ENCODE assay signal across 2 cellular contexts in the genomic region with DNA sequence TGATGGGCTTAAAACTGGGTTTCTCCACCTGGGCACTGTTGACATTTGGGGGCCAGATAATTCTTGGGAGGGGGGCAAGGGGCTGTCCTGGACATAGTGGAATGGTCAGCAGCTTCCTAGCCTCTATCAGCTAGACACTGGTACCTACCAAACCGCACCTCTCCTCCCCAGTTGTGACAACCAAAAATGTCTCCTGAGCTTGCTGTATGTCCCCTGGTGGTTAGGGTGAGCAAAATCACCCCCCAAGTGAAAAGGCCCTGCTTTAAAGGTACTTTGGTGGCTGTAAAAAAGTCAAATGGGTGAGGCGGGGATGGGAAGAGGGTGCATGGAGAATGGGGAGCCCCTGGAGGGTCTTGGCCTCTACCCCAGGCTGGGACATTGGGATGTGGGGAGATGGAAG.
TF ChIP-seq lines count a peak whose summit lies in the region.

No MANE protein-coding gene starts in this region.

TF ChIP-seq in HCT116, 20 proteins besides CTCF, POLR2A, EP300 and RAD21:
- TF ChIP-seq EZH2phosphoT487 (IDR thresholded peaks at IDR 0.05; ENCODE audit: borderline replicate concordance) (no peak), CBX3 (IDR thresholded peaks at IDR 0.05; ENCODE audit: low read depth) (no peak), ZNF274 (IDR thresholded peaks at IDR 0.05; ENCODE audit: low read depth, low read length) (no peak), FOSL1 (IDR thresholded peaks at IDR 0.05; ENCODE audit: low read depth) (no peak), ZFX (IDR thresholded peaks at IDR 0.05) (no peak), YY1 (IDR thresholded peaks at IDR 0.05; ENCODE audit: extremely low read depth, insufficient replicate concordance, low read depth, low read length) (no peak), SP1 (IDR thresholded peaks at IDR 0.05; ENCODE audit: low read depth) (no peak), CEBPB (IDR thresholded peaks at IDR 0.05; ENCODE audit: low read depth) (no peak)

TF ChIP-seq in WTC11, 78 proteins besides CTCF, POLR2A, EP300 and RAD21:
- TF ChIP-seq, protein P1, sequence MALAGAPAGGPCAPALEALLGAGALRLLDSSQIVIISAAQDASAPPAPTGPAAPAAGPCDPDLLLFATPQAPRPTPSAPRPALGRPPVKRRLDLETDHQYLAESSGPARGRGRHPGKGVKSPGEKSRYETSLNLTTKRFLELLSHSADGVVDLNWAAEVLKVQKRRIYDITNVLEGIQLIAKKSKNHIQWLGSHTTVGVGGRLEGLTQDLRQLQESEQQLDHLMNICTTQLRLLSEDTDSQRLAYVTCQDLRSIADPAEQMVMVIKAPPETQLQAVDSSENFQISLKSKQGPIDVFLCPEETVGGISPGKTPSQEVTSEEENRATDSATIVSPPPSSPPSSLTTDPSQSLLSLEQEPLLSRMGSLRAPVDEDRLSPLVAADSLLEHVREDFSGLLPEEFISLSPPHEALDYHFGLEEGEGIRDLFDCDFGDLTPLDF (CRISPR knock-in tag; IDR thresholded peaks at IDR 0.05) = no peak
- TF ChIP-seq, protein P2, sequence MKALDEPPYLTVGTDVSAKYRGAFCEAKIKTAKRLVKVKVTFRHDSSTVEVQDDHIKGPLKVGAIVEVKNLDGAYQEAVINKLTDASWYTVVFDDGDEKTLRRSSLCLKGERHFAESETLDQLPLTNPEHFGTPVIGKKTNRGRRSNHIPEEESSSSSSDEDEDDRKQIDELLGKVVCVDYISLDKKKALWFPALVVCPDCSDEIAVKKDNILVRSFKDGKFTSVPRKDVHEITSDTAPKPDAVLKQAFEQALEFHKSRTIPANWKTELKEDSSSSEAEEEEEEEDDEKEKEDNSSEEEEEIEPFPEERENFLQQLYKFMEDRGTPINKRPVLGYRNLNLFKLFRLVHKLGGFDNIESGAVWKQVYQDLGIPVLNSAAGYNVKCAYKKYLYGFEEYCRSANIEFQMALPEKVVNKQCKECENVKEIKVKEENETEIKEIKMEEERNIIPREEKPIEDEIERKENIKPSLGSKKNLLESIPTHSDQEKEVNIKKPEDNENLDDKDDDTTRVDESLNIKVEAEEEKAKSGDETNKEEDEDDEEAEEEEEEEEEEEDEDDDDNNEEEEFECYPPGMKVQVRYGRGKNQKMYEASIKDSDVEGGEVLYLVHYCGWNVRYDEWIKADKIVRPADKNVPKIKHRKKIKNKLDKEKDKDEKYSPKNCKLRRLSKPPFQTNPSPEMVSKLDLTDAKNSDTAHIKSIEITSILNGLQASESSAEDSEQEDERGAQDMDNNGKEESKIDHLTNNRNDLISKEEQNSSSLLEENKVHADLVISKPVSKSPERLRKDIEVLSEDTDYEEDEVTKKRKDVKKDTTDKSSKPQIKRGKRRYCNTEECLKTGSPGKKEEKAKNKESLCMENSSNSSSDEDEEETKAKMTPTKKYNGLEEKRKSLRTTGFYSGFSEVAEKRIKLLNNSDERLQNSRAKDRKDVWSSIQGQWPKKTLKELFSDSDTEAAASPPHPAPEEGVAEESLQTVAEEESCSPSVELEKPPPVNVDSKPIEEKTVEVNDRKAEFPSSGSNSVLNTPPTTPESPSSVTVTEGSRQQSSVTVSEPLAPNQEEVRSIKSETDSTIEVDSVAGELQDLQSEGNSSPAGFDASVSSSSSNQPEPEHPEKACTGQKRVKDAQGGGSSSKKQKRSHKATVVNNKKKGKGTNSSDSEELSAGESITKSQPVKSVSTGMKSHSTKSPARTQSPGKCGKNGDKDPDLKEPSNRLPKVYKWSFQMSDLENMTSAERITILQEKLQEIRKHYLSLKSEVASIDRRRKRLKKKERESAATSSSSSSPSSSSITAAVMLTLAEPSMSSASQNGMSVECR (CRISPR knock-in tag; IDR thresholded peaks at IDR 0.05; ENCODE audit: borderline replicate concordance) = no peak
- TF ChIP-seq FOXK1 (CRISPR knock-in tag; IDR thresholded peaks at IDR 0.05) (no peak), NR1H2 (CRISPR knock-in tag; IDR thresholded peaks at IDR 0.05) (no peak), ZNF232 (CRISPR knock-in tag; IDR thresholded peaks at IDR 0.05) (no peak), OVOL2 (CRISPR knock-in tag; IDR thresholded peaks at IDR 0.05; ENCODE audit: borderline replicate concordance) (no peak), SMAD4 (CRISPR knock-in tag; IDR thresholded peaks at IDR 0.05) (no peak), ZNF423 (CRISPR knock-in tag; IDR thresholded peaks at IDR 0.05) (no peak)
- TF ChIP-seq, protein P3, sequence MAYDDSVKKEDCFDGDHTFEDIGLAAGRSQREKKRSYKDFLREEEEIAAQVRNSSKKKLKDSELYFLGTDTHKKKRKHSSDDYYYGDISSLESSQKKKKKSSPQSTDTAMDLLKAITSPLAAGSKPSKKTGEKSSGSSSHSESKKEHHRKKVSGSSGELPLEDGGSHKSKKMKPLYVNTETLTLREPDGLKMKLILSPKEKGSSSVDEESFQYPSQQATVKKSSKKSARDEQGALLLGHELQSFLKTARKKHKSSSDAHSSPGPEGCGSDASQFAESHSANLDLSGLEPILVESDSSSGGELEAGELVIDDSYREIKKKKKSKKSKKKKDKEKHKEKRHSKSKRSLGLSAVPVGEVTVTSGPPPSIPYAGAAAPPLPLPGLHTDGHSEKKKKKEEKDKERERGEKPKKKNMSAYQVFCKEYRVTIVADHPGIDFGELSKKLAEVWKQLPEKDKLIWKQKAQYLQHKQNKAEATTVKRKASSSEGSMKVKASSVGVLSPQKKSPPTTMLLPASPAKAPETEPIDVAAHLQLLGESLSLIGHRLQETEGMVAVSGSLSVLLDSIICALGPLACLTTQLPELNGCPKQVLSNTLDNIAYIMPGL (CRISPR knock-in tag; IDR thresholded peaks at IDR 0.05) = no peak
- TF ChIP-seq, protein P4, sequence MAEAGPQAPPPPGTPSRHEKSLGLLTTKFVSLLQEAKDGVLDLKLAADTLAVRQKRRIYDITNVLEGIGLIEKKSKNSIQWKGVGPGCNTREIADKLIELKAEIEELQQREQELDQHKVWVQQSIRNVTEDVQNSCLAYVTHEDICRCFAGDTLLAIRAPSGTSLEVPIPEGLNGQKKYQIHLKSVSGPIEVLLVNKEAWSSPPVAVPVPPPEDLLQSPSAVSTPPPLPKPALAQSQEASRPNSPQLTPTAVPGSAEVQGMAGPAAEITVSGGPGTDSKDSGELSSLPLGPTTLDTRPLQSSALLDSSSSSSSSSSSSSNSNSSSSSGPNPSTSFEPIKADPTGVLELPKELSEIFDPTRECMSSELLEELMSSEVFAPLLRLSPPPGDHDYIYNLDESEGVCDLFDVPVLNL (CRISPR knock-in tag; IDR thresholded peaks at IDR 0.05; ENCODE audit: borderline replicate concordance, low read depth) = no peak
- TF ChIP-seq, protein P5, sequence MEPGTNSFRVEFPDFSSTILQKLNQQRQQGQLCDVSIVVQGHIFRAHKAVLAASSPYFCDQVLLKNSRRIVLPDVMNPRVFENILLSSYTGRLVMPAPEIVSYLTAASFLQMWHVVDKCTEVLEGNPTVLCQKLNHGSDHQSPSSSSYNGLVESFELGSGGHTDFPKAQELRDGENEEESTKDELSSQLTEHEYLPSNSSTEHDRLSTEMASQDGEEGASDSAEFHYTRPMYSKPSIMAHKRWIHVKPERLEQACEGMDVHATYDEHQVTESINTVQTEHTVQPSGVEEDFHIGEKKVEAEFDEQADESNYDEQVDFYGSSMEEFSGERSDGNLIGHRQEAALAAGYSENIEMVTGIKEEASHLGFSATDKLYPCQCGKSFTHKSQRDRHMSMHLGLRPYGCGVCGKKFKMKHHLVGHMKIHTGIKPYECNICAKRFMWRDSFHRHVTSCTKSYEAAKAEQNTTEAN (CRISPR knock-in tag; IDR thresholded peaks at IDR 0.05) = no peak
- TF ChIP-seq, protein P6, sequence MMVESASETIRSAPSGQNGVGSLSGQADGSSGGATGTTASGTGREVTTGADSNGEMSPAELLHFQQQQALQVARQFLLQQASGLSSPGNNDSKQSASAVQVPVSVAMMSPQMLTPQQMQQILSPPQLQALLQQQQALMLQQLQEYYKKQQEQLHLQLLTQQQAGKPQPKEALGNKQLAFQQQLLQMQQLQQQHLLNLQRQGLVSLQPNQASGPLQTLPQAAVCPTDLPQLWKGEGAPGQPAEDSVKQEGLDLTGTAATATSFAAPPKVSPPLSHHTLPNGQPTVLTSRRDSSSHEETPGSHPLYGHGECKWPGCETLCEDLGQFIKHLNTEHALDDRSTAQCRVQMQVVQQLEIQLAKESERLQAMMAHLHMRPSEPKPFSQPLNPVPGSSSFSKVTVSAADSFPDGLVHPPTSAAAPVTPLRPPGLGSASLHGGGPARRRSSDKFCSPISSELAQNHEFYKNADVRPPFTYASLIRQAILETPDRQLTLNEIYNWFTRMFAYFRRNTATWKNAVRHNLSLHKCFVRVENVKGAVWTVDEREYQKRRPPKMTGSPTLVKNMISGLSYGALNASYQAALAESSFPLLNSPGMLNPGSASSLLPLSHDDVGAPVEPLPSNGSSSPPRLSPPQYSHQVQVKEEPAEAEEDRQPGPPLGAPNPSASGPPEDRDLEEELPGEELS (CRISPR knock-in tag; IDR thresholded peaks at IDR 0.05) = no peak
- TF ChIP-seq, protein P7, sequence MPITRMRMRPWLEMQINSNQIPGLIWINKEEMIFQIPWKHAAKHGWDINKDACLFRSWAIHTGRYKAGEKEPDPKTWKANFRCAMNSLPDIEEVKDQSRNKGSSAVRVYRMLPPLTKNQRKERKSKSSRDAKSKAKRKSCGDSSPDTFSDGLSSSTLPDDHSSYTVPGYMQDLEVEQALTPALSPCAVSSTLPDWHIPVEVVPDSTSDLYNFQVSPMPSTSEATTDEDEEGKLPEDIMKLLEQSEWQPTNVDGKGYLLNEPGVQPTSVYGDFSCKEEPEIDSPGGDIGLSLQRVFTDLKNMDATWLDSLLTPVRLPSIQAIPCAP (CRISPR knock-in tag; IDR thresholded peaks at IDR 0.05) = no peak
TF ChIP-seq in WTC11: peak in this region for 0.
